Comparison of ENCODE assay signal across 25 cellular contexts in genomic region chr19:32910874-32911273, GRCh38. TPM values are rescaled to one million over a fixed set of nuclear protein-coding genes. Genes with fewer than 3 reads are reported as not detected.
"Had no signal": no experiment of that assay in that cellular context is flagged by ENCODE, and none has a peak within 500 bp of the region (broad histone marks: within the 10 kb centered on the region; RNA-seq: fewer than 3 reads in every experiment).

No MANE protein-coding gene starts in this region.

- H3K9ac ChIP-seq: KMS-11 had no signal

- H3K4me2 ChIP-seq: KMS-11 had no signal

- FAIRE-seq: K562 had no signal

- DNase-seq: Kasumi-1, MV-4-11, NCI-H1048, NCI-H1105, NCI-H1417, NCI-H1436 treated with DMSO at 0.1 percent for 48 hours, NCI-H1694, NCI-H187 treated with DMSO at 0.1 percent for 48 hours, NCI-H2029 treated with DMSO at 0.1 percent for 48 hours, NCI-H2171 treated with DMSO at 0.1 percent for 48 hours, NCI-H345, NCI-H446 treated with DMSO at 0.1 percent for 48 hours, NCI-H526 treated with DMSO at 0.1 percent for 48 hours, NCI-H748 treated with DMSO at 0.1 percent for 48 hours, PC-3, SHP77, SJCRH30 had no signal

- H3K9me3 ChIP-seq: SJCRH30 had no signal

- H3K4me1 ChIP-seq: SJCRH30 had no signal

- H3K4me3 ChIP-seq: K562, SJCRH30, SK-N-MC had no signal

- ATAC-seq: K562, Panc1, PC-3 had no signal

- H3K27me3 ChIP-seq: SJCRH30 had no signal

- H3K27ac ChIP-seq: KMS-11, RWPE1, SJCRH30, SK-N-MC had no signal

RNA-seq across cellular contexts. Expression of gene SLC7A9, which starts 41.3 kb away (rescaled TPM):
- total RNA-seq: K562, MCF 10A, OCI-LY7, PC-3, SJCRH30 had no signal
- polyA plus RNA-seq: IgD-negative memory B cell, K562 had no signal
